Comparison of ENCODE assay signal across 13 cellular contexts in genomic region chr17:44842748-44843147, GRCh38. TPM values are rescaled to one million over a fixed set of nuclear protein-coding genes. Genes with fewer than 3 reads are reported as not detected.
DNase-seq lines count a peak whose midpoint lies in the region; ATAC-seq and TF ChIP-seq lines count a peak whose summit lies in the region.
"Had no signal": no experiment of that assay in that cellular context is flagged by ENCODE, and none has a peak within 500 bp of the region (broad histone marks: within the 10 kb centered on the region; RNA-seq: fewer than 3 reads in every experiment).

No MANE protein-coding gene starts in this region.

- TF ChIP-seq CTCF in glutamatergic neuron (IDR thresholded peaks at IDR 0.05; ENCODE audit: partially characterized antibody, unreplicated experiment) = no peak
- no peak for TF ChIP-seq CTCF in mesothelial cell of epicardium (IDR thresholded peaks at IDR 0.05; ENCODE audit: unreplicated experiment)
- TF ChIP-seq CTCF in omental fat pad (IDR thresholded peaks at IDR 0.05) = no peak
- no peak for TF ChIP-seq CTCF in type B pancreatic cell (conservative IDR thresholded peaks at IDR 0.05)
- no peak for TF ChIP-seq CTCF in A673 (conservative IDR thresholded peaks at IDR 0.05; ENCODE audit: low read depth, low read length)

- H3K4me3 ChIP-seq in A673 (ENCODE audit: low read depth, low read length, poor library complexity, severe bottlenecking) = no peak overlapping the region
- H3K4me3 ChIP-seq: adrenal gland had no signal

- H3K27me3 Mint-ChIP-seq in glutamatergic neuron (ENCODE audit: unreplicated experiment) (peaks cover 4% of the 10 kb centered on the region), mesothelial cell of epicardium (ENCODE audit: low read depth) (no peaks in the 10 kb centered on the region), type B pancreatic cell (peaks cover 6% of the 10 kb centered on the region)
- H3K27me3 Mint-ChIP-seq: activated T-cell treated with anti-CD3 and anti-CD28 coated beads, Interleukin-2, amount 50 U/mL, for 24 hours had no signal

- no peaks in the 10 kb centered on the region for H3K4me1 ChIP-seq in A673 (ENCODE audit: insufficient read depth, low read length, poor library complexity, severe bottlenecking)
- H3K4me1 ChIP-seq: adrenal gland had no signal

- H3K4me3 Mint-ChIP-seq in glutamatergic neuron (ENCODE audit: unreplicated experiment) (peak overlapping the region; percentile 67), mesothelial cell of epicardium (no peak overlapping the region), type B pancreatic cell (no peak overlapping the region)
- H3K4me3 Mint-ChIP-seq: activated T-cell treated with anti-CD3 and anti-CD28 coated beads, Interleukin-2, amount 50 U/mL, for 24 hours had no signal

- intact Hi-C loops in A673 (cut with micrococcal nuclease; ENCODE audit: unreplicated experiment) = no loop called here

- H3K27ac Mint-ChIP-seq in glutamatergic neuron (ENCODE audit: unreplicated experiment) (peak overlapping the region; percentile 71), mesothelial cell of epicardium (peak overlapping the region; percentile 37), type B pancreatic cell (no peak overlapping the region)
- H3K27ac Mint-ChIP-seq: activated T-cell treated with anti-CD3 and anti-CD28 coated beads, Interleukin-2, amount 50 U/mL, for 24 hours had no signal

- H3K4me1 Mint-ChIP-seq in glutamatergic neuron (ENCODE audit: low read depth, unreplicated experiment) = peaks cover 21% of the 10 kb centered on the region
- H3K4me1 Mint-ChIP-seq in mesothelial cell of epicardium = peaks cover 9% of the 10 kb centered on the region
- peaks cover 12% of the 10 kb centered on the region for H3K4me1 Mint-ChIP-seq in type B pancreatic cell (ENCODE audit: unreplicated experiment)

- POLR2A ChIA-PET in A673 (lab: Charles Lee; ENCODE audit: low non-redundant PET) = no interaction called here

- no peaks in the 10 kb centered on the region for H3K27me3 ChIP-seq in A673 (replicated peaks; ENCODE audit: insufficient read depth, low read depth, low read length, poor library complexity)
- H3K27me3 ChIP-seq: adrenal gland had no signal

- H3K27ac ChIP-seq in A673 (ENCODE audit: low read depth, low read length, poor library complexity, severe bottlenecking) = no peak overlapping the region
- H3K27ac ChIP-seq: adrenal gland had no signal

- BruUV-seq in A673 (replicated peaks; lab: Mats Ljungman, UMichigan) = no TSS peak

- DNase-seq in D341Med (ENCODE audit: low spot score) (peak; percentile 24), NCI-H82 (lab: John Stamatoyannopoulos, UW) (peak; percentile 96), glutamatergic neuron (no peak), mesothelial cell of epicardium (ENCODE audit: low spot score in 2 of 2, unreplicated experiment in 2 of 2) (no peak), omental fat pad (ENCODE audit: low spot score) (no peak), type B pancreatic cell (ENCODE audit: extremely low spot score, unreplicated experiment) (no peak), A673 (ENCODE audit: low spot score) (no peak)
- DNase-seq: activated CD4-positive, alpha-beta T cell treated with anti-CD3 and anti-CD28 coated beads for 1 hour; activated T-cell treated with anti-CD3 and anti-CD28 coated beads, Interleukin-2, amount 50 U/mL, for 24 hours; adrenal gland; AML-193; MV-4-11 had no signal

- H3K9me3 Mint-ChIP-seq in glutamatergic neuron (ENCODE audit: unreplicated experiment) (peaks cover 3% of the 10 kb centered on the region), mesothelial cell of epicardium (no peaks in the 10 kb centered on the region), type B pancreatic cell (no peaks in the 10 kb centered on the region)
- H3K9me3 Mint-ChIP-seq: activated T-cell treated with anti-CD3 and anti-CD28 coated beads, Interleukin-2, amount 50 U/mL, for 24 hours had no signal

- H3K9me3 ChIP-seq in A673 (ENCODE audit: low read depth, low read length, poor library complexity, severe bottlenecking) = no peaks in the 10 kb centered on the region
- H3K9me3 ChIP-seq: adrenal gland had no signal

- no peak for ATAC-seq in omental fat pad (ENCODE audit: low FRiP score)
- ATAC-seq in HG03469 (IDR thresholded peaks at IDR 0.05; ENCODE audit: unreplicated experiment) = no peak

- CTCF ChIA-PET in A673 (lab: Charles Lee) = no interaction called here

- no peaks in the 10 kb centered on the region for H3K36me3 Mint-ChIP-seq in glutamatergic neuron (ENCODE audit: unreplicated experiment)
- no peaks in the 10 kb centered on the region for H3K36me3 Mint-ChIP-seq in mesothelial cell of epicardium
- no peaks in the 10 kb centered on the region for H3K36me3 Mint-ChIP-seq in type B pancreatic cell

- H3K36me3 ChIP-seq in A673 (ENCODE audit: insufficient read depth, low read length, poor library complexity, severe bottlenecking) = no peaks in the 10 kb centered on the region
- H3K36me3 ChIP-seq: adrenal gland had no signal

RNA-seq across cellular contexts. Expression of gene HIGD1B, which starts 4.9 kb away (rescaled TPM):
- total RNA-seq in glutamatergic neuron (ENCODE audit: unreplicated experiment) (1.1 TPM), mesothelial cell of epicardium (0.57 TPM in 1 of 3 replicates, not detected in the others), omental fat pad (10 to 100 TPM in 1 of 4 donors, 1 to 10 TPM in 3; 2.1 to 17.8 (median 3.0) TPM), type B pancreatic cell (ENCODE audit: low replicate concordance) (not detected in 2 replicates), A673 (2021) (not detected in 2 replicates)

RNA-seq across cellular contexts. Expression of gene GJC1, which starts 12.7 kb away (rescaled TPM):
- total RNA-seq in glutamatergic neuron (ENCODE audit: unreplicated experiment) (60.9 TPM), mesothelial cell of epicardium (54.5 to 57.1 TPM (median 54.8 TPM) in 3 replicates), omental fat pad (10 to 100 TPM in 3 of 4 donors, 1 to 10 TPM in 1; 7.4 to 32.3 (median 14.5) TPM), type B pancreatic cell (ENCODE audit: low replicate concordance) (20.2 and 62.6 TPM in 2 replicates), A673 (2021) (31.6 and 39.0 TPM in 2 replicates)

RNA-seq across cellular contexts. Expression of gene EFTUD2, which starts 56.5 kb away (rescaled TPM):
- total RNA-seq in glutamatergic neuron (ENCODE audit: unreplicated experiment) = 102 TPM
- 133 to 145 TPM (median 134 TPM) in 3 replicates for total RNA-seq in mesothelial cell of epicardium
- total RNA-seq in omental fat pad = 100 to 1,000 TPM in 1 of 4 donors, 10 to 100 TPM in 3; 62.5 to 131 (median 75.0) TPM
- total RNA-seq in type B pancreatic cell (ENCODE audit: low replicate concordance) = 111 and 122 TPM in 2 replicates
- total RNA-seq in A673 (2021) = 133 and 144 TPM in 2 replicates

Comparison
In these comparisons a context has a peak if more than half of its experiments do, and no peak if none do; other contexts are left out.
1. DNase-seq: peak in D341Med (single experiment) and NCI-H82 (single experiment); none in glutamatergic neuron (single experiment), mesothelial cell of epicardium (0 of 2), omental fat pad (single experiment), type B pancreatic cell (single experiment) and A673 (single experiment).